In genomic region chr10:110081914-110082313, GRCh38 we compare ENCODE assay signal across 8 cellular contexts.
DNase-seq lines count a peak whose midpoint lies in the region; ATAC-seq, FAIRE-seq and TF ChIP-seq lines count a peak whose summit lies in the region.

No MANE protein-coding gene starts in this region.

- peaks cover 90% of the 10 kb centered on the region for H3K4me1 Mint-ChIP-seq in activated naive CD8-positive, alpha-beta T cell treated with anti-CD3 and anti-CD28 coated beads, Interleukin-2, amount 50 U/mL, for 24 hours

- H2BK20ac ChIP-seq in IMR-90 (ENCODE audit: low read depth, low read length): peak overlapping the region; percentile 22; the same call in 1 of the 2 replicates

- H2AK9ac ChIP-seq in IMR-90 (replicated peaks; ENCODE audit: low read depth, low read length, poor library complexity): no peak overlapping the region

- no peak overlapping the region for H2BK15ac ChIP-seq in IMR-90 (ENCODE audit: low read depth, low read length)

- in situ Hi-C loops in IMR-90 (cut with MboI; ENCODE audit: low sequenced_read_pairs): no loop called here

- H2AFZ ChIP-seq in IMR-90 (replicated peaks; ENCODE audit: low read length, poor library complexity): no peak overlapping the region

- H3K4me1 ChIP-seq in IMR-90 (ENCODE audit: control insufficient read depth, insufficient read depth, low read length) (peaks cover 9% of the 10 kb centered on the region), kidney (ENCODE audit: control insufficient read depth in 1 of 2, insufficient read depth in 1 of 2, low read depth in 1 of 2, low read length in 2 of 2) (peaks cover 13 to 39% of the 10 kb centered on the region in 2 donors), thyroid gland (peaks cover 67 to 68% of the 10 kb centered on the region in 2 donors)

- H2BK5ac ChIP-seq in IMR-90 (ENCODE audit: low read depth, low read length, poor library complexity, severe bottlenecking): no peak overlapping the region

- peak overlapping the region; percentile 80 for H3K18ac ChIP-seq in IMR-90 (ENCODE audit: low read depth, low read length)

- peak overlapping the region; percentile 68; the same call in 1 of the 2 replicates for H4K5ac ChIP-seq in IMR-90 (ENCODE audit: low read depth, low read length)

- peak overlapping the region; percentile 10 to 37; a peak in 1 of 4 replicates for H4K8ac ChIP-seq in IMR-90 (ENCODE audit: low read depth in 2 of 2, low read length in 2 of 2)

- H3K4me3 ChIP-seq in IMR-90 (ENCODE audit: insufficient read depth, low read depth, low read length) (no peak overlapping the region), kidney (ENCODE audit: low read length in 2 of 2) (peak overlapping the region; percentile 54 to 59), thyroid gland (replicated peaks in 1 of 3) (no peak overlapping the region)

- POLR2A ChIA-PET in IMR-90 (lab: Charles Lee; ENCODE audit: unreplicated experiment): interaction anchor here (0.5 kb wide), 1 partner anchor 168 kb away, joined by 5 read pairs; no protein-coding TSS in a partner anchor

- H3K9me1 ChIP-seq in IMR-90 (ENCODE audit: insufficient read depth, low read length): peaks cover 10% of the 10 kb centered on the region; the same call in 1 of the 2 replicates

- H3K36me3 Mint-ChIP-seq in activated naive CD8-positive, alpha-beta T cell treated with anti-CD3 and anti-CD28 coated beads, Interleukin-2, amount 50 U/mL, for 24 hours (ENCODE audit: low read depth): peaks cover 10% of the 10 kb centered on the region

- H2AK5ac ChIP-seq in IMR-90 (ENCODE audit: low read depth, low read length): no peak overlapping the region

- H3K9ac ChIP-seq in IMR-90 (ENCODE audit: low read depth, low read length): no peak overlapping the region
- H3K9ac ChIP-seq in kidney (ENCODE audit: low read length in 2 of 2): peak overlapping the region in 1 of 2 donors; percentile 10

- no peak overlapping the region for H2BK120ac ChIP-seq in IMR-90 (ENCODE audit: low read depth, low read length)

- no peaks in the 10 kb centered on the region for H4K20me1 ChIP-seq in IMR-90 (ENCODE audit: insufficient read depth, low read length)

- peaks cover 8 to 60% of the 10 kb centered on the region in 2 experiments for H3K79me1 ChIP-seq in IMR-90 (ENCODE audit: low read depth in 1 of 2, low read length in 2 of 2)

- H3K9me3 Mint-ChIP-seq in activated naive CD8-positive, alpha-beta T cell treated with anti-CD3 and anti-CD28 coated beads, Interleukin-2, amount 50 U/mL, for 24 hours: peaks cover 5% of the 10 kb centered on the region

- TF ChIP-seq CTCF in IMR-90 (conservative IDR thresholded peaks at IDR 0.05; ENCODE audit: low read depth, low read length): no peak
- TF ChIP-seq CTCF in kidney (IDR thresholded peaks at IDR 0.05; ENCODE audit: borderline replicate concordance, extremely low read depth, insufficient read depth): no peak
- no peak for TF ChIP-seq CTCF in thyroid gland (IDR thresholded peaks at IDR 0.05)

- CTCF ChIA-PET in IMR-90 (lab: Yijun Ruan, JAX): no interaction called here

- FAIRE-seq in kidney (lab: Jason Lieb, UNC): no peak

- no peak for ATAC-seq in IMR-90 (ENCODE audit: low read depth)
- no peak for ATAC-seq in activated naive CD8-positive, alpha-beta T cell treated with anti-CD3 and anti-CD28 coated beads, Interleukin-2, amount 50 U/mL, for 24 hours
- no peak for ATAC-seq in HG02763 (IDR thresholded peaks at IDR 0.05; ENCODE audit: unreplicated experiment)
- ATAC-seq in HG02884 (IDR thresholded peaks at IDR 0.05; ENCODE audit: unreplicated experiment): no peak

- peak overlapping the region; percentile 86 for H3K27ac Mint-ChIP-seq in activated naive CD8-positive, alpha-beta T cell treated with anti-CD3 and anti-CD28 coated beads, Interleukin-2, amount 50 U/mL, for 24 hours

- DNase-seq in Ammon's horn (ENCODE audit: low spot score) (peak; percentile 82), IMR-90 (no peak), kidney (no peak), thyroid gland (peak in 1 of 2 donors; percentile 10), NCI-H2107 (lab: John Stamatoyannopoulos, UW) (no peak)
- DNase-seq in activated naive CD8-positive, alpha-beta T cell treated with anti-CD3 and anti-CD28 coated beads, Interleukin-2, amount 50 U/mL, for 24 hours: no peak

- H4K91ac ChIP-seq in IMR-90 (ENCODE audit: insufficient read depth, low read depth, low read length): no peak overlapping the region

- peak overlapping the region; percentile 14; the same call in 1 of the 2 replicates for H3K23ac ChIP-seq in IMR-90 (ENCODE audit: low read depth, low read length)

- dilution Hi-C loops in IMR-90 (cut with HindIII; ENCODE audit: low sequenced_read_pairs, unreplicated experiment): no loop called here

- no peak overlapping the region for H3K4me2 ChIP-seq in IMR-90 (ENCODE audit: low read depth, low read length)

- peak overlapping the region; percentile 14 for H3K14ac ChIP-seq in IMR-90 (replicated peaks; ENCODE audit: low read depth, low read length)

- H3K27ac ChIP-seq in IMR-90 (ENCODE audit: insufficient read depth, low read length) (no peak overlapping the region), kidney (ENCODE audit: low read depth in 2 of 2, low read length in 2 of 2) (peak overlapping the region; percentile 47 to 57), thyroid gland (peak overlapping the region; percentile 1 to 69 (median 42))

- no CpG with 5 or more reads among the region's 3 CpGs for WGBS in IMR-90 (ENCODE audit: extremely low coverage in 2 of 2, insufficient read length in 1 of 2), 2 experiments
- WGBS in thyroid gland, 2 donors: 48 to 54% methylated on average over 3 of the region's 3 CpGs

- H3K4me3 Mint-ChIP-seq in activated naive CD8-positive, alpha-beta T cell treated with anti-CD3 and anti-CD28 coated beads, Interleukin-2, amount 50 U/mL, for 24 hours: peak overlapping the region; percentile 43

- no peak for TF ChIP-seq POLR2A in IMR-90 (IDR thresholded peaks at IDR 0.05; ENCODE audit: low read depth, low read length)
- no peak for TF ChIP-seq POLR2A in thyroid gland (IDR thresholded peaks at IDR 0.05)

- H3K56ac ChIP-seq in IMR-90 (ENCODE audit: extremely low read depth, insufficient read depth, low read length): no peak overlapping the region

- H3K36me3 ChIP-seq in IMR-90 (ENCODE audit: control insufficient read depth, insufficient read depth, low read length) (no peaks in the 10 kb centered on the region; the same call in 1 of the 2 replicates), kidney (ENCODE audit: control insufficient read depth in 1 of 2, insufficient read depth in 2 of 2, low read length in 2 of 2) (no peaks in the 10 kb centered on the region), thyroid gland (no peaks in the 10 kb centered on the region)

- peak overlapping the region; percentile 47; the same call in 1 of the 2 replicates for H3K4ac ChIP-seq in IMR-90 (ENCODE audit: low read depth, low read length)

- TF ChIP-seq RAD21 in IMR-90 (IDR thresholded peaks at IDR 0.05; ENCODE audit: low read length): no peak

- no peaks in the 10 kb centered on the region for H3K27me3 ChIP-seq in IMR-90 (ENCODE audit: control insufficient read depth, insufficient read depth, low read length)
- H3K27me3 ChIP-seq in thyroid gland: no peaks in the 10 kb centered on the region

- no peaks in the 10 kb centered on the region for H3K27me3 Mint-ChIP-seq in activated naive CD8-positive, alpha-beta T cell treated with anti-CD3 and anti-CD28 coated beads, Interleukin-2, amount 50 U/mL, for 24 hours

- BruUV-seq in IMR-90 (replicated peaks; lab: Mats Ljungman, UMichigan): no TSS peak

- H3K9me3 ChIP-seq in IMR-90 (ENCODE audit: control insufficient read depth, insufficient read depth, low read length) (no peaks in the 10 kb centered on the region), kidney (ENCODE audit: control insufficient read depth in 1 of 2, low read length in 2 of 2) (no peaks in the 10 kb centered on the region), thyroid gland (no peaks in the 10 kb centered on the region)

- intact Hi-C loops in IMR-90 (cut with micrococcal nuclease) (no loop called here), kidney (cut with DNase I) (no loop called here), thyroid gland (cut with DNase I) (no loop called here)

TF ChIP-seq in IMR-90, 13 proteins besides CTCF, POLR2A, EP300 and RAD21:
- TF ChIP-seq CEBPB (IDR thresholded peaks at IDR 0.05; ENCODE audit: low read depth, low read length) (no peak), CHD1 (IDR thresholded peaks at IDR 0.05; ENCODE audit: low read depth, low read length) (no peak), MAFK (IDR thresholded peaks at IDR 0.05; ENCODE audit: low read depth, low read length) (no peak), NFE2L2 (IDR thresholded peaks at IDR 0.05; ENCODE audit: low read depth, low read length) (no peak), BHLHE40 (IDR thresholded peaks at IDR 0.05; ENCODE audit: low read depth, low read length) (no peak), ELK1 (IDR thresholded peaks at IDR 0.05; ENCODE audit: borderline replicate concordance, low read depth, low read length) (no peak), MAZ (IDR thresholded peaks at IDR 0.05; ENCODE audit: borderline replicate concordance, low read depth, low read length) (no peak), USF2 (IDR thresholded peaks at IDR 0.05; ENCODE audit: low read depth, low read length) (no peak), RFX5 (IDR thresholded peaks at IDR 0.05; ENCODE audit: low read depth, low read length) (no peak), FOS (IDR thresholded peaks at IDR 0.05; ENCODE audit: low read depth, low read length) (no peak), RCOR1 (IDR thresholded peaks at IDR 0.05; ENCODE audit: insufficient replicate concordance, low read length) (no peak)

Comparison
In these comparisons a context has a peak if more than half of its experiments do, and no peak if none do; other contexts are left out.
1. H3K4me3 ChIP-seq: peak in kidney (2 of 2); none in IMR-90 (single experiment) and thyroid gland (0 of 3).